Comparison of ENCODE assay signal across 1 cellular context in the genomic region with DNA sequence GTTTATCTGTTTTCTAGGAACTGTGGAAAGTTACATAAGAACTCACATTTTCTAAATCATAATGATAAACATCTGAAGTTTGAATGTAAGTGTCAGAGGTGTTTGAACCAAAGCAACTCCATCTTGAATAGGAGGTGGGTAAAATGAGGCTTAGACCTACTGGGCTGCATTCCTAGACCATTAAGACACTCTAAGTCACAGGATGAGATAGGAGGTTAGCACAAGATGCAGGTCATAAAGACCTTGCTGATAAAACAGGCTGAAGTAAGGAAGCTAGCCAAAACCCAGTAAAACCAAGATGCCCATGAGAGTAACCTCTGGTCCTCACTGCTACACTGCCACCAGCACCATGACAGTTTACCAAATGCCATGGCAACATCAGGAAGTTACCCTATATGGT.
A peak's percentile ranks its signal among the peaks of the same experiment; 100 is the strongest.
TF ChIP-seq lines count a peak whose summit lies in the region.

No MANE protein-coding gene starts in this region.

TF ChIP-seq in K562, 482 proteins besides CTCF, POLR2A, EP300 and RAD21:
- TF ChIP-seq, protein P1, sequence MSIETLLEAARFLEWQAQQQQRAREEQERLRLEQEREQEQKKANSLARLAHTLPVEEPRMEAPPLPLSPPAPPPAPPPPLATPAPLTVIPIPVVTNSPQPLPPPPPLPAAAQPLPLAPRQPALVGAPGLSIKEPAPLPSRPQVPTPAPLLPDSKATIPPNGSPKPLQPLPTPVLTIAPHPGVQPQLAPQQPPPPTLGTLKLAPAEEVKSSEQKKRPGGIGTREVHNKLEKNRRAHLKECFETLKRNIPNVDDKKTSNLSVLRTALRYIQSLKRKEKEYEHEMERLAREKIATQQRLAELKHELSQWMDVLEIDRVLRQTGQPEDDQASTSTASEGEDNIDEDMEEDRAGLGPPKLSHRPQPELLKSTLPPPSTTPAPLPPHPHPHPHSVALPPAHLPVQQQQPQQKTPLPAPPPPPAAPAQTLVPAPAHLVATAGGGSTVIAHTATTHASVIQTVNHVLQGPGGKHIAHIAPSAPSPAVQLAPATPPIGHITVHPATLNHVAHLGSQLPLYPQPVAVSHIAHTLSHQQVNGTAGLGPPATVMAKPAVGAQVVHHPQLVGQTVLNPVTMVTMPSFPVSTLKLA (conservative IDR thresholded peaks at IDR 0.05), result no peak
- no peak for TF ChIP-seq COPS2 (conservative IDR thresholded peaks at IDR 0.05)
- 0 out of 2 replicates have a peak, but pooled peaks have one; percentile 30 for TF ChIP-seq ZNF668 (CRISPR knock-in tag; IDR thresholded peaks at IDR 0.05)
